ENCODE assay signal across 21 cellular contexts in the genomic region with DNA sequence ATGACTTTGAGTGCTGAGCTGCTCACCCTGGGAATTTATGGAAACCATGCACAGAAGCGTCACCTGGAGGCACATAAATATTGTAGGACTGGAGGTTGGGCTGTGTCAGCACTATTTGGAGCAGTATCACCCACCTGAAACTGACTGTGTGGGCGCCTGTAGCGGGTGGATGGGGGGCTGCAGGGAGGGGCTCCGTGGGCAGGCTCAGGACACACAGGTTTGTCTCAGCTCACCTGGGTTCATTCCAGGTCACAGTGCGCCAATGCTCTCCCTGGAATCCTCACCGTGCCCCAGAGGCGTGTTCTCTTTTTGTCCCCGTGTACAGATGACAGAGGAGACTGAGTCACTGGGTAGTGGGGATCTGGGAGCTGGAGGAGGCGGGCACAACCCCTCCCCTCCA.
DNase-seq lines count a peak whose midpoint lies in the region; ATAC-seq, FAIRE-seq and TF ChIP-seq lines count a peak whose summit lies in the region.
"Had no signal": no experiment of that assay in that cellular context is flagged by ENCODE, and none has a peak within 500 bp of the region (broad histone marks: within the 10 kb centered on the region; RNA-seq: fewer than 3 reads in every experiment).

No MANE protein-coding gene starts in this region.

- FAIRE-seq in K562 (lab: Jason Lieb, UNC): no peak
- FAIRE-seq: G401.6, GM12891, H54, HTR-8/SVneo had no signal

- H3K27ac Mint-ChIP-seq in type B pancreatic cell: peak overlapping the region; percentile 61
- H3K27ac Mint-ChIP-seq in activated naive CD4-positive, alpha-beta T cell treated with anti-CD3 and anti-CD28 coated beads, Interleukin-2, amount 10 ng/mL, durations not matched to agents 7 days and 5 days: no peak overlapping the region
- H3K27ac Mint-ChIP-seq: B cell; CD8-positive, alpha-beta T cell; GM23338; HFFc6; IgD-negative memory B cell had no signal

- H3K27me3 ChIP-seq in K562 (ENCODE audit: control insufficient read depth in 2 of 2, insufficient read depth in 2 of 2, low read length in 2 of 2): peaks cover 8 to 35% of the 10 kb centered on the region in 2 experiments
- no peaks in the 10 kb centered on the region for H3K27me3 ChIP-seq in PC-9 (ENCODE audit: insufficient read depth, low read depth)
- H3K27me3 ChIP-seq: BLaER1 treated with 17β-estradiol and CSF1 and Interleukin-3, amounts not matched to agents 10 nM and 100 nM had no signal

- H4K20me1 ChIP-seq in K562 (replicated peaks; ENCODE audit: control insufficient read depth, insufficient read depth, low read length) (peaks cover 22% of the 10 kb centered on the region), PC-9 (ENCODE audit: insufficient read depth) (no peaks in the 10 kb centered on the region)

- H3F3A ChIP-seq in PC-9 (ENCODE audit: insufficient read depth, low read depth): no peaks in the 10 kb centered on the region

- TF ChIP-seq CTCF in K562 (IDR thresholded peaks at IDR 0.05 in 2 of 3, conservative IDR thresholded peaks at IDR 0.05 in 1 of 3; ENCODE audit: insufficient read depth in 2 of 3, low read depth in 1 of 3, low read length in 3 of 3): no peak
- TF ChIP-seq CTCF in type B pancreatic cell (conservative IDR thresholded peaks at IDR 0.05): no peak
- TF ChIP-seq CTCF in PC-9 (conservative IDR thresholded peaks at IDR 0.05): no peak

- H2AFZ ChIP-seq in K562 (ENCODE audit: low read depth, low read length) (no peak overlapping the region), PC-9 (no peak overlapping the region)
- H2AFZ ChIP-seq: GM23338 had no signal

- peaks cover 2% of the 10 kb centered on the region for H3K9me1 ChIP-seq in K562 (ENCODE audit: control insufficient read depth, insufficient read depth, low read length)

- H3K27me3 Mint-ChIP-seq in type B pancreatic cell: no peaks in the 10 kb centered on the region
- H3K27me3 Mint-ChIP-seq in activated naive CD4-positive, alpha-beta T cell treated with anti-CD3 and anti-CD28 coated beads, Interleukin-2, amount 10 ng/mL, durations not matched to agents 7 days and 5 days: no peaks in the 10 kb centered on the region

- H3K9me3 Mint-ChIP-seq in type B pancreatic cell: no peaks in the 10 kb centered on the region
- H3K9me3 Mint-ChIP-seq in activated naive CD4-positive, alpha-beta T cell treated with anti-CD3 and anti-CD28 coated beads, Interleukin-2, amount 10 ng/mL, durations not matched to agents 7 days and 5 days: peaks cover 4% of the 10 kb centered on the region
- H3K9me3 Mint-ChIP-seq: CD8-positive, alpha-beta T cell; GM23338; HFFc6 had no signal

- no peaks in the 10 kb centered on the region for H3K79me2 ChIP-seq in K562 (ENCODE audit: control insufficient read depth, insufficient read depth, low read length)
- no peaks in the 10 kb centered on the region for H3K79me2 ChIP-seq in PC-9 (ENCODE audit: low read depth)

- POLR2A ChIA-PET in K562 (lab: Yijun Ruan, JAX) (interaction anchor here (0.6 to 0.7 kb wide), 2 partner anchors 15 to 1013 kb away, joined by 3 to 4 read pairs; no protein-coding TSS in a partner anchor), PC-9 (lab: Charles Lee; ENCODE audit: unreplicated experiment) (no interaction called here)

- no peak for TF ChIP-seq RAD21 in K562 (CRISPR knock-in tag; conservative IDR thresholded peaks at IDR 0.05 in 1 of 2, IDR thresholded peaks at IDR 0.05 in 1 of 2)

- no TSS peak for BruUV-seq in K562 (replicated peaks; lab: Mats Ljungman, UMichigan)
- no TSS peak for BruUV-seq in PC-9 (replicated peaks; lab: Mats Ljungman, UMichigan)

- H3K4me3 ChIP-seq in K562 (no peak overlapping the region), PC-9 (no peak overlapping the region)
- H3K4me3 ChIP-seq: BLaER1 treated with 17β-estradiol and CSF1 and Interleukin-3, amounts not matched to agents 10 nM and 100 nM; GM23338 had no signal

- DNase-seq in NCI-H1105 treated with DMSO at 0.1 percent for 48 hours (lab: John Stamatoyannopoulos, UW): peak; percentile 5
- DNase-seq in NCI-H1105 (lab: John Stamatoyannopoulos, UW): no peak
- no peak for DNase-seq in K562 (ENCODE audit: extremely low read depth in 1 of 4, low spot score in 3 of 4)
- peak; percentile 12 for DNase-seq in kidney tubule cell (ENCODE audit: low spot score)
- DNase-seq in type B pancreatic cell (ENCODE audit: extremely low spot score, unreplicated experiment): no peak
- no peak for DNase-seq in inferior parietal cortex (ENCODE audit: extremely low spot score)
- DNase-seq in PC-9: no peak
- DNase-seq in activated naive CD4-positive, alpha-beta T cell treated with anti-CD3 and anti-CD28 coated beads, Interleukin-2, amount 10 ng/mL, durations not matched to agents 7 days and 5 days: no peak
- DNase-seq: Calu3; CD8-positive, alpha-beta T cell; HCEC 1CT; HFFc6 had no signal

- no peak for TF ChIP-seq EP300 in K562 (IDR thresholded peaks at IDR 0.05; ENCODE audit: low read length)

- CTCF ChIA-PET in K562 (lab: Yijun Ruan, JAX; ENCODE audit: low intra/inter-chr PET ratio): interaction anchor here (0.6 kb wide), 1 partner anchor 269 kb away, joined by 3 read pairs; no protein-coding TSS in a partner anchor
- CTCF ChIA-PET in PC-9 (lab: Charles Lee): interaction anchor here (0.7 kb wide), 1 partner anchor 14 kb away, joined by 3 read pairs; no protein-coding TSS in a partner anchor
- CTCF ChIA-PET in activated naive CD4-positive, alpha-beta T cell treated with anti-CD3 and anti-CD28 coated beads, Interleukin-2, amount 10 ng/mL, durations not matched to agents 7 days and 5 days (lab: Charles Lee): interaction anchor here (1.2 kb wide), 1 partner anchor 18 kb away, joined by 4 read pairs; no protein-coding TSS in a partner anchor

- H3K4me3 Mint-ChIP-seq in type B pancreatic cell: no peak overlapping the region
- no peak overlapping the region for H3K4me3 Mint-ChIP-seq in activated naive CD4-positive, alpha-beta T cell treated with anti-CD3 and anti-CD28 coated beads, Interleukin-2, amount 10 ng/mL, durations not matched to agents 7 days and 5 days
- H3K4me3 Mint-ChIP-seq: B cell; CD8-positive, alpha-beta T cell; GM23338; HFFc6; IgD-negative memory B cell had no signal

- H3K9me2 ChIP-seq in PC-9 (ENCODE audit: insufficient read depth): no peaks in the 10 kb centered on the region

- in situ Hi-C loops in K562 (cut with MboI): no loop called here

- no peak overlapping the region for H3K9ac ChIP-seq in K562 (ENCODE audit: insufficient read depth in 1 of 2, low read depth in 2 of 2, low read length in 2 of 2)
- H3K9ac ChIP-seq: BLaER1 treated with 17β-estradiol and CSF1 and Interleukin-3, amounts not matched to agents 10 nM and 100 nM had no signal

- H3K4me1 ChIP-seq in K562 (replicated peaks in 1 of 2; ENCODE audit: control insufficient read depth in 2 of 2, insufficient read depth in 2 of 2, low read length in 2 of 2): no peaks in the 10 kb centered on the region
- no peaks in the 10 kb centered on the region for H3K4me1 ChIP-seq in PC-9 (replicated peaks; ENCODE audit: insufficient read depth)

- H3K36me3 Mint-ChIP-seq in type B pancreatic cell: peaks cover 7% of the 10 kb centered on the region
- no peaks in the 10 kb centered on the region for H3K36me3 Mint-ChIP-seq in activated naive CD4-positive, alpha-beta T cell treated with anti-CD3 and anti-CD28 coated beads, Interleukin-2, amount 10 ng/mL, durations not matched to agents 7 days and 5 days
- H3K36me3 Mint-ChIP-seq: CD8-positive, alpha-beta T cell; IgD-negative memory B cell had no signal

- ATAC-seq in K562: no peak
- ATAC-seq: CD8-positive, alpha-beta T cell; GM23338 had no signal

- 4% methylated on average over 9 of the region's 9 CpGs for WGBS in K562 (ENCODE audit: insufficient coverage, low coverage, missing lambda C conversion rate)

- H3K27ac ChIP-seq in K562 (ENCODE audit: extremely low read depth, low read depth, low read length) (no peak overlapping the region), PC-9 (no peak overlapping the region)
- H3K27ac ChIP-seq: 22Rv1; BLaER1 treated with 17β-estradiol and CSF1 and Interleukin-3, amounts not matched to agents 10 nM and 100 nM had no signal

- no peak for TF ChIP-seq POLR2A in K562 (conservative IDR thresholded peaks at IDR 0.05)

- H3K36me3 ChIP-seq in K562 (ENCODE audit: control insufficient read depth, insufficient read depth, low read length): no peaks in the 10 kb centered on the region
- no peaks in the 10 kb centered on the region for H3K36me3 ChIP-seq in PC-9 (ENCODE audit: low read depth)

- H3K9me3 ChIP-seq in K562 (replicated peaks; ENCODE audit: control insufficient read depth, insufficient read depth, low read depth, low read length): no peaks in the 10 kb centered on the region
- H3K9me3 ChIP-seq in PC-9 (ENCODE audit: insufficient read depth, low read depth): no peaks in the 10 kb centered on the region
- H3K9me3 ChIP-seq: BLaER1 treated with 17β-estradiol and CSF1 and Interleukin-3, amounts not matched to agents 10 nM and 100 nM had no signal

- intact Hi-C loops in K562 (cut with micrococcal nuclease) (no loop called here), PC-9 (cut with micrococcal nuclease; ENCODE audit: unreplicated experiment) (no loop called here)

- no peak overlapping the region for H3K4me2 ChIP-seq in K562 (ENCODE audit: insufficient read depth, low read length)
- H3K4me2 ChIP-seq in PC-9: no peak overlapping the region
- H3K4me2 ChIP-seq: GM23338 had no signal

- H3K4me1 Mint-ChIP-seq in type B pancreatic cell (ENCODE audit: unreplicated experiment): peaks cover 16% of the 10 kb centered on the region
- no peaks in the 10 kb centered on the region for H3K4me1 Mint-ChIP-seq in activated naive CD4-positive, alpha-beta T cell treated with anti-CD3 and anti-CD28 coated beads, Interleukin-2, amount 10 ng/mL, durations not matched to agents 7 days and 5 days
- H3K4me1 Mint-ChIP-seq: B cell, IgD-negative memory B cell had no signal

TF ChIP-seq in K562, 482 proteins besides CTCF, POLR2A, EP300 and RAD21 (continues in another document):
- no peak for TF ChIP-seq CGGBP1 (CRISPR knock-in tag; IDR thresholded peaks at IDR 0.05)
- TF ChIP-seq SIN3B (IDR thresholded peaks at IDR 0.05; ENCODE audit: low read depth): no peak
- no peak for TF ChIP-seq XRCC5 (IDR thresholded peaks at IDR 0.05; ENCODE audit: low read depth, low read length)
- TF ChIP-seq MXD1 (CRISPR knock-in tag; IDR thresholded peaks at IDR 0.05; ENCODE audit: borderline replicate concordance, poor library complexity, severe bottlenecking): no peak

Comparison
In these comparisons a context has a peak if more than half of its experiments do, and no peak if none do; other contexts are left out.
1. DNase-seq: peak in NCI-H1105 treated with DMSO at 0.1 percent for 48 hours (single experiment) and kidney tubule cell (single experiment); none in NCI-H1105 (single experiment), K562 (0 of 4), type B pancreatic cell (single experiment), inferior parietal cortex (single experiment), PC-9 (0 of 2) and activated naive CD4-positive, alpha-beta T cell treated with anti-CD3 and anti-CD28 coated beads, Interleukin-2, amount 10 ng/mL, durations not matched to agents 7 days and 5 days (single experiment).